8 cellular contexts compared by ENCODE assay signal in the genomic region with DNA sequence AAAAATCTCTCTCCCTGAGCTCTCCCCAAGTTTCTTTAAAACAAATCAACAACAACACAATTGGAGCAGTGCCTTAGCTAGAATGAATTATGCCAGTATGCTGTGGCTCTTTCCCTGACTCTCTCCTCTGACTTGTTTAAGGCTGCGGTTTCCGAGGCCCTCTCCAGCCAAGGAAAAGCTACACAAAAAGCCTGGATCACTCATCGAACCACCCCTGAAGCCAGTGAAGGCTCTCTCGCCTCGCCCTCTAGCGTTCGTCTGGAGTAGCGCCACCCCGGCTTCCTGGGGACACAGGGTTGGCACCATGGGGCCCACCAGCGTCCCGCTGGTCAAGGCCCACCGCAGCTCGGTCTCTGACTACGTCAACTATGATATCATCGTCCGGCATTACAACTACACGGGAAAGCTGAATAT. TPM values are rescaled to one million over a fixed set of nuclear protein-coding genes. Genes with fewer than 3 reads are reported as not detected.
DNase-seq lines count a peak whose midpoint lies in the region; ATAC-seq and TF ChIP-seq lines count a peak whose summit lies in the region.

No MANE protein-coding gene starts in this region.

- intact Hi-C loops in adrenal gland (cut with DNase I): loop anchor here in 1 of 2 donors (5.0 to 10.0 kb wide), 2 partner anchors 49 to 104 kb away; no protein-coding TSS in a partner anchor
- intact Hi-C loops in left ventricle myocardium inferior (cut with micrococcal nuclease): no loop called here
- intact Hi-C loops in prostate gland (cut with DNase I): loop anchor here (2.0 to 5.0 kb wide), 5 partner anchors 41 to 318 kb away; a partner anchor contains a TSS

- DNase-seq in Kasumi-1 (lab: John Stamatoyannopoulos, UW) (peak; percentile 67 to 69), T follicular helper cell (ENCODE audit: low read depth) (peak; percentile 76), adrenal gland (peak; percentile 85 to 92 (median 89)), left ventricle myocardium inferior (peak; percentile 88), prostate gland (ENCODE audit: low spot score) (peak; percentile 63), upper lobe of left lung (peak; percentile 85 to 92)

- H3K27me3 ChIP-seq in adrenal gland: no peaks in the 10 kb centered on the region
- H3K27me3 ChIP-seq in left ventricle myocardium inferior (ENCODE audit: low read depth): no peaks in the 10 kb centered on the region
- H3K27me3 ChIP-seq in prostate gland (replicated peaks; ENCODE audit: insufficient read depth): no peaks in the 10 kb centered on the region
- H3K27me3 ChIP-seq in upper lobe of left lung: no peaks in the 10 kb centered on the region

- TF ChIP-seq CTCF in C4-2B (conservative IDR thresholded peaks at IDR 0.05) (peak; percentile 98), adrenal gland (IDR thresholded peaks at IDR 0.05) (peak; percentile 86 to 93 (median 90)), left ventricle myocardium inferior (IDR thresholded peaks at IDR 0.05; ENCODE audit: borderline replicate concordance) (peak; percentile 97), prostate gland (IDR thresholded peaks at IDR 0.05) (peak; percentile 73 to 86 (median 80)), upper lobe of left lung (IDR thresholded peaks at IDR 0.05) (peak; percentile 90 to 97 (median 93))

- H3K27ac ChIP-seq in C4-2B (no peak overlapping the region), adrenal gland (peak overlapping the region in 3 of 5 donors; percentile 27 to 41 (median 30)), left ventricle myocardium inferior (replicated peaks) (peak overlapping the region; percentile 98), prostate gland (peak overlapping the region in 1 of 2 donors; percentile 10), upper lobe of left lung (peak overlapping the region; percentile 89 to 97 (median 94))

- H3K36me3 ChIP-seq in adrenal gland (replicated peaks in 1 of 2) (peaks cover 0 to 4% of the 10 kb centered on the region in 2 donors), left ventricle myocardium inferior (peaks cover 11% of the 10 kb centered on the region), prostate gland (no peaks in the 10 kb centered on the region), upper lobe of left lung (peaks cover 0 to 30% (median 3%) of the 10 kb centered on the region in 4 donors)

- H3K4me3 ChIP-seq in adrenal gland (no peak overlapping the region), left ventricle myocardium inferior (peak overlapping the region; percentile 83), prostate gland (peak overlapping the region in 1 of 2 donors; percentile 20), upper lobe of left lung (peak overlapping the region; percentile 60 to 78 (median 62))

- H3K4me1 ChIP-seq in adrenal gland (replicated peaks in 1 of 2): peaks cover 5 to 25% of the 10 kb centered on the region in 2 donors
- peaks cover 76% of the 10 kb centered on the region for H3K4me1 ChIP-seq in left ventricle myocardium inferior
- H3K4me1 ChIP-seq in prostate gland (replicated peaks): no peaks in the 10 kb centered on the region
- peaks cover 20 to 49% (median 29%) of the 10 kb centered on the region in 4 donors for H3K4me1 ChIP-seq in upper lobe of left lung

- ATAC-seq in GM19467 (IDR thresholded peaks at IDR 0.05; ENCODE audit: unreplicated experiment) (peak; percentile 28), upper lobe of left lung (ENCODE audit: low FRiP score in 2 of 2) (peak; percentile 89)

- TF ChIP-seq EP300 in upper lobe of left lung (IDR thresholded peaks at IDR 0.05): no peak

- H3K9me3 ChIP-seq in adrenal gland (replicated peaks in 1 of 3): no peaks in the 10 kb centered on the region
- no peaks in the 10 kb centered on the region for H3K9me3 ChIP-seq in left ventricle myocardium inferior (replicated peaks)
- no peaks in the 10 kb centered on the region for H3K9me3 ChIP-seq in prostate gland
- no peaks in the 10 kb centered on the region for H3K9me3 ChIP-seq in upper lobe of left lung

- TF ChIP-seq POLR2A in adrenal gland (IDR thresholded peaks at IDR 0.05): peak in 1 of 2 donors; percentile 44
- TF ChIP-seq POLR2A in prostate gland (IDR thresholded peaks at IDR 0.05): no peak
- peak in 1 of 4 donors; percentile 40 for TF ChIP-seq POLR2A in upper lobe of left lung (IDR thresholded peaks at IDR 0.05)

- 2 to 5% (median 4%) methylated on average over 17 of the region's 17 CpGs for WGBS in adrenal gland, 4 donors
- WGBS in prostate gland: 10% methylated on average over 17 of the region's 17 CpGs
- 2 to 6% methylated on average over 16 to 17 of the region's 17 CpGs for WGBS in upper lobe of left lung, 2 donors

RNA-seq across cellular contexts. Expression of a gene that starts 1.9 kb away (rescaled TPM):
- total RNA-seq in adrenal gland (10 to 100 TPM; 24.9 to 41.9 (median 28.3) TPM), left ventricle myocardium inferior (54.9 TPM), prostate gland (10 to 100 TPM in 1 of 2 donors, 1 to 10 TPM in 1; 9.7 to 24.2 TPM), upper lobe of left lung (100 to 1,000 TPM in 1 of 6 donors, 10 to 100 TPM in 5; 18.9 to 130 (median 76.5) TPM)
- 10 to 100 TPM; 11.3 to 26.0 (median 17.3) TPM for polyA plus RNA-seq in adrenal gland

Comparison
In these comparisons a context has a peak if more than half of its experiments do, and no peak if none do; other contexts are left out.
1. H3K4me3 ChIP-seq: peak in left ventricle myocardium inferior (single experiment) and upper lobe of left lung (4 of 4); none in adrenal gland (0 of 4).
2. Peak in every context shown above with its lines, with median percentiles within 50 percentile points of each other: CTCF ChIP-seq and DNase-seq.